Comparison of ENCODE assay signal across 21 cellular contexts in the genomic region with DNA sequence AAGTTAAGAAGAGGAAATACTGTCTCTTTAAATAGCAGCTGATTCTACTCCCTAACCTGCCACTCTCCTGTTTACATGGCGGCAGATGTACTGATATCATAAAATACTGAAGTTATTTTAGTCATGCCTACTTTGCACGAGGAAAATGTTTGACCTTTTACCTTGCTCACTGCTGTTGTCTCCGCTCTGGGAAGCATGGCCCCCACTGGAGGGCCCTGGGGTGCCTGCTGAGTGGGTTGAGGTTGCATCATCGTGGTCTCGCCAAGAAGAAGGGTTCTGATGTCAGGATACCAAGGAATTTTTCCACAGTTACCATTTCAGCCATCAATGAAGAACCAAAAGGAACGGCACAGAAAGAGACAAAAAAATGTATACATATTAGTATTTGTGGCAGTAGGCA. TPM values are rescaled to one million over a fixed set of nuclear protein-coding genes. Genes with fewer than 3 reads are reported as not detected.
DNase-seq lines count a peak whose midpoint lies in the region; ATAC-seq and TF ChIP-seq lines count a peak whose summit lies in the region.
"Had no signal": no experiment of that assay in that cellular context is flagged by ENCODE, and none has a peak within 500 bp of the region (broad histone marks: within the 10 kb centered on the region; RNA-seq: fewer than 3 reads in every experiment).

No MANE protein-coding gene starts in this region.

- H2BK15ac ChIP-seq in mesenchymal stem cell (ENCODE audit: low read depth, poor library complexity, severe bottlenecking): no peak overlapping the region

- H3K9me3 ChIP-seq in mesenchymal stem cell (ENCODE audit: control insufficient read depth, low read length): no peaks in the 10 kb centered on the region
- H3K9me3 ChIP-seq: BLaER1 had no signal

- peaks cover 11% of the 10 kb centered on the region for H3K79me1 ChIP-seq in mesenchymal stem cell (replicated peaks; ENCODE audit: low read length, poor library complexity, severe bottlenecking)

- intact Hi-C loops in Right ventricle myocardium superior (cut with DNase I) (no loop called here), cardiac septum (cut with DNase I) (no loop called here)

- H2AK5ac ChIP-seq in mesenchymal stem cell (ENCODE audit: low read length, severe bottlenecking): no peak overlapping the region

- WGBS in mesenchymal stem cell: 69% methylated on average over 3 of the region's 6 CpGs

- no peak overlapping the region for H3K23ac ChIP-seq in mesenchymal stem cell (ENCODE audit: low read length in 2 of 2)

- H3K9ac ChIP-seq in mesenchymal stem cell (ENCODE audit: low read length): no peak overlapping the region
- no peak overlapping the region for H3K9ac ChIP-seq in rectal smooth muscle tissue (ENCODE audit: low read length)
- H3K9ac ChIP-seq: BLaER1 had no signal

- peak overlapping the region in 1 of 2 experiments; percentile 60 for H2BK12ac ChIP-seq in mesenchymal stem cell (ENCODE audit: low read length in 2 of 2)

- no peak overlapping the region for H3K14ac ChIP-seq in mesenchymal stem cell (ENCODE audit: low read length in 2 of 2)

- DNase-seq in Right ventricle myocardium superior (no peak), cardiac septum (ENCODE audit: low spot score) (no peak), fibroblast of villous mesenchyme (ENCODE audit: low read depth) (peak; percentile 45), mesenchymal stem cell (peak; percentile 21), foreskin keratinocyte (no peak), DMS79 (lab: John Stamatoyannopoulos, UW) (no peak)
- no peak for DNase-seq in activated CD8-positive, alpha-beta memory T cell treated with anti-CD3 and anti-CD28 coated beads, Interleukin-2, amount 50 U/mL, for 4 hours
- DNase-seq: 8988T; CD8-positive, alpha-beta T cell; HCEC 1CT; KBM-7; MV-4-11; NCI-H1417; NCI-H1930; NCI-H2171 treated with DMSO at 0.1 percent for 48 hours; NCI-H446 treated with DMSO at 0.1 percent for 48 hours; NCI-H748 treated with DMSO at 0.1 percent for 48 hours; RPMI8226 had no signal

- H2BK5ac ChIP-seq in mesenchymal stem cell (ENCODE audit: low read depth, low read length, poor library complexity, severe bottlenecking): no peak overlapping the region

- H3K4me1 ChIP-seq in mesenchymal stem cell (ENCODE audit: control insufficient read depth, insufficient read depth, low read depth, low read length) (peaks cover 2% of the 10 kb centered on the region), rectal smooth muscle tissue (ENCODE audit: control insufficient read depth, insufficient read depth, low read length) (peaks cover 45% of the 10 kb centered on the region), foreskin keratinocyte (peaks cover 6% of the 10 kb centered on the region)

- H3K4me3 ChIP-seq in fibroblast of villous mesenchyme (ENCODE audit: low read depth, low read length) (no peak overlapping the region), mesenchymal stem cell (ENCODE audit: insufficient read depth in 1 of 2, low read depth in 1 of 2, low read length in 2 of 2) (no peak overlapping the region), rectal smooth muscle tissue (ENCODE audit: low read length) (no peak overlapping the region)
- H3K4me3 ChIP-seq: BLaER1 had no signal

- no peak overlapping the region for H4K91ac ChIP-seq in mesenchymal stem cell (ENCODE audit: low read length)

- H4K8ac ChIP-seq in mesenchymal stem cell (ENCODE audit: low read length): no peak overlapping the region

- H2BK120ac ChIP-seq in mesenchymal stem cell (ENCODE audit: low read depth, low read length): no peak overlapping the region

- TF ChIP-seq CTCF in fibroblast of villous mesenchyme (IDR thresholded peaks at IDR 0.05; ENCODE audit: insufficient read depth, low read depth, low read length): no peak
- no peak for TF ChIP-seq CTCF in foreskin keratinocyte (conservative IDR thresholded peaks at IDR 0.05)

- H3K36me3 ChIP-seq in mesenchymal stem cell (ENCODE audit: control insufficient read depth in 1 of 2, insufficient read depth in 2 of 2, low read depth in 1 of 2, low read length in 2 of 2) (peaks cover 0 to 72% of the 10 kb centered on the region in 2 experiments), rectal smooth muscle tissue (ENCODE audit: control insufficient read depth, insufficient read depth, low read length) (no peaks in the 10 kb centered on the region)
- H3K36me3 ChIP-seq: BLaER1 had no signal

- H3K27ac ChIP-seq in mesenchymal stem cell (ENCODE audit: low read length, poor library complexity, severe bottlenecking): peak overlapping the region; percentile 8
- peak overlapping the region; percentile 19 for H3K27ac ChIP-seq in rectal smooth muscle tissue (ENCODE audit: low read depth, low read length)
- H3K27ac ChIP-seq in foreskin keratinocyte: no peak overlapping the region
- H3K27ac ChIP-seq: BLaER1, HL-60 had no signal

- H3K27me3 ChIP-seq in mesenchymal stem cell (ENCODE audit: control insufficient read depth in 1 of 2, insufficient read depth in 1 of 2, low read length in 2 of 2): no peaks in the 10 kb centered on the region
- H3K27me3 ChIP-seq in rectal smooth muscle tissue (ENCODE audit: control insufficient read depth, insufficient read depth, low read length): no peaks in the 10 kb centered on the region
- H3K27me3 ChIP-seq in foreskin keratinocyte: no peaks in the 10 kb centered on the region
- H3K27me3 ChIP-seq: BLaER1 had no signal

- H2AFZ ChIP-seq in mesenchymal stem cell (ENCODE audit: low read depth, low read length): no peak overlapping the region

- peak; percentile 10 for ATAC-seq in Right ventricle myocardium superior (ENCODE audit: poor library complexity)
- ATAC-seq in foreskin keratinocyte: no peak
- ATAC-seq: CD8-positive, alpha-beta T cell had no signal

- H3K18ac ChIP-seq in mesenchymal stem cell (ENCODE audit: low read depth in 1 of 2, low read length in 2 of 2): no peak overlapping the region

- no peak overlapping the region for H3K4ac ChIP-seq in mesenchymal stem cell (ENCODE audit: low read depth in 1 of 2, low read length in 2 of 2)

- no peak overlapping the region for H3K4me2 ChIP-seq in mesenchymal stem cell (ENCODE audit: low read length, poor library complexity, severe bottlenecking)
- H3K4me2 ChIP-seq: BLaER1 had no signal

RNA-seq across cellular contexts. Expression of a gene that starts 16.7 kb away (rescaled TPM):
- 43.9 TPM for total RNA-seq in Right ventricle myocardium superior
- 40.3 TPM for total RNA-seq in cardiac septum
- total RNA-seq in fibroblast of villous mesenchyme: 40.9 and 73.0 TPM in 2 replicates
- polyA plus RNA-seq in mesenchymal stem cell (2013, experiment 1 of 2): 69.3 TPM
- polyA plus RNA-seq in mesenchymal stem cell (2013, experiment 2 of 2): 68.8 TPM
- total RNA-seq in foreskin keratinocyte: 12.6 and 14.9 TPM in 2 replicates
- polyA plus RNA-seq in foreskin keratinocyte: 3.8 and 5.5 TPM in 2 replicates
- total RNA-seq: CD8-positive, alpha-beta T cell had no signal

Comparison
In these comparisons a context has a peak if more than half of its experiments do, and no peak if none do; other contexts are left out.
1. DNase-seq: peak in fibroblast of villous mesenchyme (single experiment) and mesenchymal stem cell (single experiment); none in Right ventricle myocardium superior (single experiment), cardiac septum (single experiment), foreskin keratinocyte (0 of 2), activated CD8-positive, alpha-beta memory T cell treated with anti-CD3 and anti-CD28 coated beads, Interleukin-2, amount 50 U/mL, for 4 hours (single experiment) and DMS79 (single experiment).